8 cellular contexts compared by ENCODE assay signal in genomic region chr5:143014017-143014651, GRCh38.
DNase-seq lines count a peak whose midpoint lies in the region; TF ChIP-seq lines count a peak whose summit lies in the region.

No MANE protein-coding gene starts in this region.

- DNase-seq in NCI-H510A treated with DMSO at 0.1 percent for 48 hours (lab: John Stamatoyannopoulos, UW) (peak; percentile 26), NCI-H510A (lab: John Stamatoyannopoulos, UW) (no peak), NB4 (ENCODE audit: low read depth) (peak; percentile 60), brain microvascular endothelial cell (no peak), ovary (no peak), GM19240 (ENCODE audit: insufficient read length, low spot score) (no peak), glomerular visceral epithelial cell (ENCODE audit: extremely low spot score) (no peak)

- H3K27ac ChIP-seq in brain microvascular endothelial cell (no peak overlapping the region), neutrophil (peak overlapping the region; percentile 41), ovary (no peak overlapping the region)

- intact Hi-C loops in ovary (cut with DNase I), result no loop called here

- TF ChIP-seq CTCF in NB4 (IDR thresholded peaks at IDR 0.05; ENCODE audit: low read depth, low read length) (peak; percentile 48), brain microvascular endothelial cell (IDR thresholded peaks at IDR 0.05; ENCODE audit: low read depth, low read length, missing control alignments) (peak; percentile 68), neutrophil (IDR thresholded peaks at IDR 0.05) (peak; percentile 56), ovary (IDR thresholded peaks at IDR 0.05) (no peak)

- H3K4me1 ChIP-seq in neutrophil (ENCODE audit: control insufficient read depth in 1 of 2, insufficient read depth in 1 of 2, low read depth in 1 of 2, low read length in 1 of 2) (peaks cover 6 to 23% of the 10 kb centered on the region in 2 experiments), ovary (ENCODE audit: insufficient read depth) (no peaks in the 10 kb centered on the region)

- TF ChIP-seq POLR2A in NB4 (IDR thresholded peaks at IDR 0.05; ENCODE audit: extremely low read depth, insufficient read length) (no peak), ovary (IDR thresholded peaks at IDR 0.05) (no peak)

- no peak overlapping the region for H3K4me3 ChIP-seq in NB4 (ENCODE audit: low read depth, low read length)
- no peak overlapping the region for H3K4me3 ChIP-seq in brain microvascular endothelial cell (ENCODE audit: low read depth, low read length)
- no peak overlapping the region for H3K4me3 ChIP-seq in neutrophil (ENCODE audit: low read depth in 1 of 2, low read length in 1 of 2)
- no peak overlapping the region for H3K4me3 ChIP-seq in ovary

- H3K27me3 ChIP-seq in brain microvascular endothelial cell (replicated peaks) (no peaks in the 10 kb centered on the region), neutrophil (no peaks in the 10 kb centered on the region), ovary (no peaks in the 10 kb centered on the region)

- in situ Hi-C loops in brain microvascular endothelial cell (cut with HindIII; ENCODE audit: low pct_ligation_motif_present, low sequenced_read_pairs), result no loop called here

- TF ChIP-seq EP300 in ovary (IDR thresholded peaks at IDR 0.05), result no peak

- 83 to 87% (median 87%) methylated on average over 12 of the region's 12 CpGs for WGBS in ovary, 3 donors

- H3K36me3 ChIP-seq in brain microvascular endothelial cell (replicated peaks), result no peaks in the 10 kb centered on the region
- peaks cover 35% of the 10 kb centered on the region for H3K36me3 ChIP-seq in neutrophil
- no peaks in the 10 kb centered on the region for H3K36me3 ChIP-seq in ovary

- no peaks in the 10 kb centered on the region for H3K9me3 ChIP-seq in neutrophil
- no peaks in the 10 kb centered on the region for H3K9me3 ChIP-seq in ovary

Comparison
In these comparisons a context has a peak if more than half of its experiments do, and no peak if none do; other contexts are left out.
1. DNase-seq: peak in NCI-H510A treated with DMSO at 0.1 percent for 48 hours (single experiment) and NB4 (single experiment); none in NCI-H510A (single experiment), brain microvascular endothelial cell (single experiment), ovary (0 of 5), GM19240 (single experiment) and glomerular visceral epithelial cell (single experiment).
2. CTCF ChIP-seq: peak in NB4 (single experiment), brain microvascular endothelial cell (single experiment) and neutrophil (single experiment); none in ovary (0 of 3).